ENCODE assay signal across 12 cellular contexts in the genomic region with DNA sequence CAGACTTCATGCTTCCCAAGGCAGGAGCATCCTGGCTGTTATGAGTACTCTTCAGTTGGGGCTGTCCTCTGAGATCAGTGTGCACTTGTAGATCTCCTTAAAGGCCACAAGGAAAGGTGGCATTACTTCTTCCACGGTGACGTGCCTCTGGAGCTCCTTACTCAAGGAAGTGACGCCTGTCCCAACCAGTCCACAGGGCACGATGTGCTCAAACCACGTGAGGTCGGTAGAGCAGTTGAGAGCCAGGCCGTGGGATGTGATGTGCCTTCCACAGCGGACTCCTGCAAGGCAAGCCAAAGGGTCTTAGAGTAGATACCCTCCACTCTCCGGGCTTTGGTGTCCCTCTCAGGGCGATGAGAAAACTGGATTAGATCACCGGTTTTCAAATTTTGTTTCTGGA. TPM values are rescaled to one million over a fixed set of nuclear protein-coding genes. Genes with fewer than 3 reads are reported as not detected.
A peak's percentile ranks its signal among the peaks of the same experiment; 100 is the strongest.
DNase-seq lines count a peak whose midpoint lies in the region; ATAC-seq and TF ChIP-seq lines count a peak whose summit lies in the region.
"Had no signal": no experiment of that assay in that cellular context is flagged by ENCODE, and none has a peak within 500 bp of the region (broad histone marks: within the 10 kb centered on the region; RNA-seq: fewer than 3 reads in every experiment).

No MANE protein-coding gene starts in this region.

- intact Hi-C loops in activated B cell treated with CpG ODN at 0.5 μM for 24 hours (cut with micrococcal nuclease): loop anchor here (2.0 to 5.0 kb wide), 4 partner anchors 257 to 705 kb away; a partner anchor contains a TSS

- DNase-seq in HFF-Myc (ENCODE audit: extremely low read depth, low read depth) (no peak), activated B cell treated with CpG ODN at 0.5 μM for 24 hours (no peak), mesendoderm (peak; percentile 6), KBM-7 (no peak), NCI-H187 treated with DMSO at 0.1 percent for 48 hours (lab: John Stamatoyannopoulos, UW) (no peak), SIG-M5 treated with dmso at 0.1 percent for 504 hours (lab: John Stamatoyannopoulos, UW; ENCODE audit: unreplicated experiment) (no peak)
- DNase-seq: DMS79 treated with DMSO at 0.1 percent for 48 hours, foreskin melanocyte, NCI-H510A had no signal

- no peak overlapping the region for H2BK15ac ChIP-seq in mesendoderm (replicated peaks; ENCODE audit: low read depth)

- H3K9me3 Mint-ChIP-seq in activated B cell treated with CpG ODN at 0.5 μM for 24 hours: no peaks in the 10 kb centered on the region

- peak overlapping the region; percentile 96; the same call in 1 of the 2 replicates for H3K4me3 ChIP-seq in BLaER1
- H3K4me3 ChIP-seq in HFF-Myc (replicated peaks; ENCODE audit: low read depth, low read length): peak overlapping the region; percentile 66
- H3K4me3 ChIP-seq in mesendoderm (ENCODE audit: low read length): no peak overlapping the region

- H3K23ac ChIP-seq in mesendoderm (ENCODE audit: low read length): no peak overlapping the region

- peak overlapping the region; percentile 63 for H3K56ac ChIP-seq in mesendoderm (ENCODE audit: low read length)

- in situ Hi-C loops in KBM-7 (cut with MboI; ENCODE audit: low pct_unique_long_range_greater_than_20kb, low sequenced_read_pairs): no loop called here

- H2AK5ac ChIP-seq in mesendoderm (ENCODE audit: low read length): peak overlapping the region; percentile 4

- CTCF ChIA-PET in activated B cell treated with CpG ODN at 0.5 μM for 24 hours (lab: Charles Lee): no interaction called here

- no peaks in the 10 kb centered on the region for H3K79me1 ChIP-seq in mesendoderm (ENCODE audit: low read length)

- H3K18ac ChIP-seq in mesendoderm (ENCODE audit: low read length): peak overlapping the region; percentile 11

- H4K5ac ChIP-seq in mesendoderm (ENCODE audit: low read length): no peak overlapping the region

- peak overlapping the region; percentile 8 for H3K4ac ChIP-seq in mesendoderm (ENCODE audit: low read depth, low read length)

- ATAC-seq in activated B cell treated with CpG ODN at 0.5 μM for 24 hours (ENCODE audit: low read depth): no peak
- ATAC-seq in GM18861 (IDR thresholded peaks at IDR 0.05; ENCODE audit: unreplicated experiment): no peak

- H3K27me3 ChIP-seq in BLaER1 (no peaks in the 10 kb centered on the region), mesendoderm (ENCODE audit: insufficient read depth, low read length, poor library complexity) (no peaks in the 10 kb centered on the region)
- H3K27me3 ChIP-seq: upper lobe of left lung had no signal

- H3K36me3 Mint-ChIP-seq in activated B cell treated with CpG ODN at 0.5 μM for 24 hours (ENCODE audit: low read depth): peaks cover 7% of the 10 kb centered on the region

- H3K4me1 Mint-ChIP-seq in activated B cell treated with CpG ODN at 0.5 μM for 24 hours: peaks cover 19% of the 10 kb centered on the region

- no peaks in the 10 kb centered on the region for H3K79me2 ChIP-seq in mesendoderm (ENCODE audit: control insufficient read depth, insufficient read depth, low read length)

- H3K4me1 ChIP-seq in BLaER1: peaks cover 17% of the 10 kb centered on the region
- H3K4me1 ChIP-seq in mesendoderm (ENCODE audit: control insufficient read depth, low read depth, low read length): peaks cover 5% of the 10 kb centered on the region

- H3K9ac ChIP-seq in BLaER1 (no peak overlapping the region), mesendoderm (ENCODE audit: low read length) (peak overlapping the region; percentile 37)

- no peak overlapping the region for H3K27ac ChIP-seq in BLaER1
- H3K27ac ChIP-seq in mesendoderm (ENCODE audit: low read depth, low read length): no peak overlapping the region

- no peaks in the 10 kb centered on the region for H4K20me1 ChIP-seq in BLaER1

- H3K4me2 ChIP-seq in BLaER1 (peak overlapping the region; percentile 81), mesendoderm (ENCODE audit: low read length) (no peak overlapping the region)

- H3K4me3 Mint-ChIP-seq in activated B cell treated with CpG ODN at 0.5 μM for 24 hours: peak overlapping the region; percentile 15

- H3K27me3 Mint-ChIP-seq in activated B cell treated with CpG ODN at 0.5 μM for 24 hours: no peaks in the 10 kb centered on the region

- TF ChIP-seq CTCF in HFF-Myc (IDR thresholded peaks at IDR 0.05; ENCODE audit: low read depth, low read length, missing control alignments): no peak
- no peak for TF ChIP-seq CTCF in activated B cell treated with CpG ODN at 0.5 μM for 24 hours (IDR thresholded peaks at IDR 0.05)

- no peak overlapping the region for H4K8ac ChIP-seq in mesendoderm (ENCODE audit: low read depth, low read length)

- H3K27ac Mint-ChIP-seq in activated B cell treated with CpG ODN at 0.5 μM for 24 hours: no peak overlapping the region

- no CpG with 5 or more reads among the region's 11 CpGs for WGBS in mesendoderm (ENCODE audit: extremely low coverage, insufficient coverage, low lambda C conversion rate)

- peak overlapping the region; percentile 10 for H2BK5ac ChIP-seq in mesendoderm (ENCODE audit: low read length)

- H3K36me3 ChIP-seq in BLaER1: no peaks in the 10 kb centered on the region
- no peaks in the 10 kb centered on the region for H3K36me3 ChIP-seq in mesendoderm (ENCODE audit: control insufficient read depth, insufficient read depth, low read length)
- H3K36me3 ChIP-seq: upper lobe of left lung had no signal

- POLR2A ChIA-PET in activated B cell treated with CpG ODN at 0.5 μM for 24 hours (lab: Charles Lee): interaction anchor here (2.2 kb wide), 1 partner anchor 93 kb away, joined by 22 read pairs; a partner anchor contains a TSS

- H3K9me3 ChIP-seq in BLaER1: peaks cover 5% of the 10 kb centered on the region; the same call in 1 of the 2 replicates
- H3K9me3 ChIP-seq: upper lobe of left lung had no signal

- no peak overlapping the region for H2BK120ac ChIP-seq in mesendoderm (ENCODE audit: low read depth, low read length)

RNA-seq across cellular contexts. Expression of a gene that starts 1.4 kb away (rescaled TPM):
- total RNA-seq in activated B cell treated with CpG ODN at 0.5 μM for 24 hours: 4.1 and 5.4 TPM in 2 replicates
- 8.3 TPM for polyA plus RNA-seq in mesendoderm (2013, experiment 1 of 2)
- polyA plus RNA-seq in mesendoderm (2013, experiment 2 of 2): 9.1 TPM

RNA-seq across cellular contexts. Expression of a gene that starts 24.7 kb away (rescaled TPM):
- not detected in 2 replicates for total RNA-seq in activated B cell treated with CpG ODN at 0.5 μM for 24 hours
- polyA plus RNA-seq in mesendoderm (2013, experiment 1 of 2): 8.2 TPM
- polyA plus RNA-seq in mesendoderm (2013, experiment 2 of 2): 7.7 TPM
